8 cellular contexts compared by ENCODE assay signal in genomic region chr1:115977481-115978258, GRCh38. TPM values are rescaled to one million over a fixed set of nuclear protein-coding genes. Genes with fewer than 3 reads are reported as not detected.
A peak's percentile ranks its signal among the peaks of the same experiment; 100 is the strongest.
DNase-seq lines count a peak whose midpoint lies in the region; ATAC-seq and TF ChIP-seq lines count a peak whose summit lies in the region.

No MANE protein-coding gene starts in this region.

- DNase-seq in AG09319 (ENCODE audit: extremely low read depth, low read depth) (peak; percentile 94), body of pancreas (peak in 1 of 4 donors; percentile 36), upper lobe of left lung (peak in 1 of 2 donors; percentile 76), NCI-H2081 (lab: John Stamatoyannopoulos, UW) (no peak)

- no peak for ATAC-seq in body of pancreas
- ATAC-seq in upper lobe of left lung (ENCODE audit: low FRiP score in 2 of 2) = peak; percentile 58 to 77
- no peak for ATAC-seq in GM18517 (IDR thresholded peaks at IDR 0.05; ENCODE audit: unreplicated experiment)
- ATAC-seq in GM19035 (IDR thresholded peaks at IDR 0.05; ENCODE audit: unreplicated experiment) = no peak

- H3K4me3 ChIP-seq in HUES64 (ENCODE audit: low read length) = peak overlapping the region; percentile 80
- peak overlapping the region in 1 of 2 donors; percentile 71 for H3K4me3 ChIP-seq in body of pancreas
- H3K4me3 ChIP-seq in upper lobe of left lung = peak overlapping the region in 3 of 4 donors; percentile 65 to 75 (median 74)

- intact Hi-C loops in body of pancreas (cut with DNase I) = loop anchor here (5.0 kb wide), 1 partner anchor 170 kb away; no protein-coding TSS in a partner anchor

- H3K9me3 ChIP-seq in HUES64 (ENCODE audit: insufficient read depth, low read depth, low read length) (no peaks in the 10 kb centered on the region), body of pancreas (no peaks in the 10 kb centered on the region), upper lobe of left lung (no peaks in the 10 kb centered on the region)

- H3K36me3 ChIP-seq in HUES64 (ENCODE audit: insufficient read depth, low read length) (no peaks in the 10 kb centered on the region), body of pancreas (replicated peaks in 1 of 2; ENCODE audit: insufficient read depth in 1 of 2, low read depth in 2 of 2) (no peaks in the 10 kb centered on the region), upper lobe of left lung (no peaks in the 10 kb centered on the region)

- WGBS in HUES64 = 79% methylated on average over 9 of the region's 9 CpGs
- WGBS in body of pancreas, 2 donors = 55 to 63% methylated on average over 9 of the region's 9 CpGs
- 44 to 48% methylated on average over 9 of the region's 9 CpGs for WGBS in upper lobe of left lung, 2 donors

- H3K27ac ChIP-seq in HUES64 (ENCODE audit: low read depth, low read length) (no peak overlapping the region), body of pancreas (peak overlapping the region; percentile 65 to 85 (median 78)), layer of hippocampus (ENCODE audit: low read depth, low read length) (peak overlapping the region; percentile 90), upper lobe of left lung (peak overlapping the region; percentile 90 to 95 (median 91))

- H3K4me1 ChIP-seq in HUES64 (ENCODE audit: insufficient read depth, low read length) (peaks cover 8% of the 10 kb centered on the region), body of pancreas (peaks cover 20% of the 10 kb centered on the region), upper lobe of left lung (peaks cover 0 to 39% (median 15%) of the 10 kb centered on the region in 4 donors)

- no peak for TF ChIP-seq CTCF in AG09319 (IDR thresholded peaks at IDR 0.05; ENCODE audit: low read depth, low read length)
- no peak for TF ChIP-seq CTCF in body of pancreas (IDR thresholded peaks at IDR 0.05)
- no peak for TF ChIP-seq CTCF in upper lobe of left lung (IDR thresholded peaks at IDR 0.05)

- TF ChIP-seq EP300 in upper lobe of left lung (IDR thresholded peaks at IDR 0.05) = peak in 1 of 4 donors; percentile 71

- TF ChIP-seq POLR2A in body of pancreas (IDR thresholded peaks at IDR 0.05) = peak in 1 of 3 donors; percentile 39
- TF ChIP-seq POLR2A in upper lobe of left lung (IDR thresholded peaks at IDR 0.05) = peak in 2 of 4 donors; percentile 25 to 76

- H3K27me3 ChIP-seq in HUES64 (ENCODE audit: insufficient read depth, low read length) (peaks cover 11% of the 10 kb centered on the region; the same call in 1 of the 2 replicates), body of pancreas (no peaks in the 10 kb centered on the region), layer of hippocampus (ENCODE audit: control insufficient read depth, insufficient read depth, low read length) (no peaks in the 10 kb centered on the region), upper lobe of left lung (no peaks in the 10 kb centered on the region)

- H3K9ac ChIP-seq in HUES64 (ENCODE audit: low read depth, low read length) = no peak overlapping the region

RNA-seq across cellular contexts. Expression of gene SLC22A15, which starts 1.4 kb away (rescaled TPM):
- polyA plus RNA-seq in HUES64 (2013, experiment 1 of 2) = 1.8 TPM
- polyA plus RNA-seq in HUES64 (2013, experiment 2 of 2) = 2.1 TPM
- total RNA-seq in body of pancreas (1 to 10 TPM; 7.9 to 8.8 TPM), upper lobe of left lung (10 to 100 TPM; 12.5 to 52.4 (median 27.1) TPM)

Comparison
In these comparisons a context has a peak if more than half of its experiments do, and no peak if none do; other contexts are left out.
1. ATAC-seq: peak in upper lobe of left lung (2 of 2); none in body of pancreas (single experiment), GM18517 (single experiment) and GM19035 (single experiment).